Comparison of ENCODE assay signal across 23 cellular contexts in genomic region chr6:68729377-68729903, GRCh38.
"Had no signal": no experiment of that assay in that cellular context is flagged by ENCODE, and none has a peak within 500 bp of the region (broad histone marks: within the 10 kb centered on the region; RNA-seq: fewer than 3 reads in every experiment).

No MANE protein-coding gene starts in this region.

- ATAC-seq: heart right ventricle; left cardiac atrium; lower lobe of right lung; naive thymus-derived CD4-positive, alpha-beta T cell; psoas muscle; stimulated activated memory B cell treated with anti-CD40 and anti-IgM and Interleukin-4, amounts not matched to agents 10 μg/mL and 1 μg/mL and 100 μg/mL, for 72 hours had no signal

- H2AFZ ChIP-seq: parathyroid adenoma had no signal

- H3K4me1 ChIP-seq: left ventricle myocardium inferior, lower lobe of right lung, parathyroid adenoma, psoas muscle, spleen, tibial artery, upper lobe of left lung, uterus had no signal

- H3K9ac ChIP-seq: parathyroid adenoma had no signal

- H3K27ac ChIP-seq: coronary artery, heart right ventricle, lower lobe of right lung, parathyroid adenoma, psoas muscle, right lobe of liver, spleen, tibial artery, upper lobe of left lung, uterus had no signal

- DNase-seq: effector CD8-positive, alpha-beta T cell; foreskin melanocyte; heart right ventricle; left cardiac atrium; left ventricle myocardium inferior; lower lobe of right lung; mesenchymal stem cell; naive thymus-derived CD4-positive, alpha-beta T cell; nephron progenitor cell; psoas muscle; retina; right lobe of liver; spleen; stimulated activated CD4-positive, alpha-beta T cell treated with anti-CD3 and anti-CD28 coated beads, Interleukin-15, amount 100 ng/mL, for 24 hours; stimulated activated CD4-positive, alpha-beta T cell treated with anti-CD3 and anti-CD28 coated beads, Interleukin-1b, Interleukin-23, amount 100 ng/mL, for 48 hours; stimulated activated CD4-positive, alpha-beta T cell treated with anti-CD3 and anti-CD28 coated beads, Interleukin-4, amount 100 ng/mL, for 24 hours; tibial artery; upper lobe of left lung; uterus had no signal

- H3K36me3 ChIP-seq: heart right ventricle, left ventricle myocardium inferior, lower lobe of right lung, right lobe of liver, spleen, tibial artery, upper lobe of left lung, uterus had no signal

- H3K79me2 ChIP-seq: parathyroid adenoma had no signal

- H3K27me3 ChIP-seq: heart right ventricle, right lobe of liver, spleen, tibial artery, upper lobe of left lung, uterus had no signal

- FAIRE-seq: keratinocyte had no signal

- H3K4me3 ChIP-seq: coronary artery, heart right ventricle, left ventricle myocardium inferior, lower lobe of right lung, psoas muscle, right lobe of liver, spleen, tibial artery, upper lobe of left lung, uterus had no signal

- H3K9me3 ChIP-seq: heart right ventricle, left ventricle myocardium inferior, lower lobe of right lung, psoas muscle, right lobe of liver, spleen, tibial artery, upper lobe of left lung, uterus had no signal
